In genomic region chr14:90507428-90507827, GRCh38 we compare ENCODE assay signal across 17 cellular contexts.
A peak's percentile ranks its signal among the peaks of the same experiment; 100 is the strongest.
DNase-seq lines count a peak whose midpoint lies in the region; ATAC-seq, FAIRE-seq and TF ChIP-seq lines count a peak whose summit lies in the region.
"Had no signal": no experiment of that assay in that cellular context is flagged by ENCODE, and none has a peak within 500 bp of the region (broad histone marks: within the 10 kb centered on the region; RNA-seq: fewer than 3 reads in every experiment).

No MANE protein-coding gene starts in this region.

- H2BK5ac ChIP-seq in trophoblast cell (ENCODE audit: low read depth, low read length, poor library complexity) = no peak overlapping the region

- no peak overlapping the region for H3K4ac ChIP-seq in trophoblast cell (ENCODE audit: low read depth, low read length)

- H3K4me2 ChIP-seq in HepG2 (ENCODE audit: low read depth, low read length) (no peak overlapping the region), K562 (ENCODE audit: insufficient read depth, low read length) (no peak overlapping the region), trophoblast cell (ENCODE audit: low read length) (no peak overlapping the region)
- H3K4me2 ChIP-seq: GM23338 had no signal

- CTCF ChIA-PET in HepG2 (lab: Yijun Ruan, JAX; ENCODE audit: low intra/inter-chr PET ratio, low total read pairs) = no interaction called here
- CTCF ChIA-PET in K562 (lab: Yijun Ruan, JAX; ENCODE audit: low intra/inter-chr PET ratio) = no interaction called here

- no peak for TF ChIP-seq CTCF in HepG2 (CRISPR knock-in tag; IDR thresholded peaks at IDR 0.05)
- TF ChIP-seq CTCF in right lobe of liver (IDR thresholded peaks at IDR 0.05) = no peak
- TF ChIP-seq CTCF in K562 (IDR thresholded peaks at IDR 0.05 in 2 of 3, conservative IDR thresholded peaks at IDR 0.05 in 1 of 3; ENCODE audit: insufficient read depth in 2 of 3, low read depth in 1 of 3, low read length in 3 of 3) = no peak

- H3K9me3 ChIP-seq in HepG2 (ENCODE audit: low read length) = no peaks in the 10 kb centered on the region
- H3K9me3 ChIP-seq in right lobe of liver = no peaks in the 10 kb centered on the region
- no peaks in the 10 kb centered on the region for H3K9me3 ChIP-seq in K562 (replicated peaks; ENCODE audit: control insufficient read depth, insufficient read depth, low read depth, low read length)
- H3K9me3 ChIP-seq in trophoblast cell (ENCODE audit: insufficient read depth, low read depth, low read length) = peaks cover 2% of the 10 kb centered on the region

- H3K4me1 ChIP-seq in HepG2 (ENCODE audit: insufficient read depth, low read length) = peaks cover 63% of the 10 kb centered on the region
- no peaks in the 10 kb centered on the region for H3K4me1 ChIP-seq in right lobe of liver
- H3K4me1 ChIP-seq in K562 (replicated peaks in 1 of 2; ENCODE audit: control insufficient read depth in 2 of 2, insufficient read depth in 2 of 2, low read length in 2 of 2) = peaks cover 0 to 5% of the 10 kb centered on the region in 2 experiments; a peak in 2 of 5 replicates
- H3K4me1 ChIP-seq in trophoblast cell (ENCODE audit: control insufficient read depth in 1 of 2, insufficient read depth in 2 of 2, low read length in 2 of 2) = peaks cover 39 to 40% of the 10 kb centered on the region in 2 experiments

- no peaks in the 10 kb centered on the region for H3K9me1 ChIP-seq in K562 (ENCODE audit: control insufficient read depth, insufficient read depth, low read length)

- peak overlapping the region; percentile 51 for H2AK5ac ChIP-seq in trophoblast cell (ENCODE audit: low read length)

- no peak for TF ChIP-seq EP300 in HepG2 (IDR thresholded peaks at IDR 0.05; ENCODE audit: low read depth in 2 of 2, low read length in 2 of 2)
- TF ChIP-seq EP300 in HepG2 (CRISPR knock-in tag; IDR thresholded peaks at IDR 0.05; ENCODE audit: borderline replicate concordance) = no peak
- no peak for TF ChIP-seq EP300 in K562 (IDR thresholded peaks at IDR 0.05; ENCODE audit: low read length)

- POLR2A ChIA-PET in HepG2 (lab: Yijun Ruan, JAX) = no interaction called here
- POLR2A ChIA-PET in K562 (lab: Yijun Ruan, JAX) = interaction anchor here (0.7 kb wide), 1 partner anchor 13 kb away, joined by 3 read pairs; no protein-coding TSS in a partner anchor

- H3K27ac ChIP-seq in HepG2 (ENCODE audit: extremely low read length, insufficient read depth, low read length) (no peak overlapping the region), right lobe of liver (no peak overlapping the region), K562 (ENCODE audit: extremely low read depth, low read depth, low read length) (no peak overlapping the region), trophoblast cell (ENCODE audit: low read depth, low read length) (no peak overlapping the region)

- TF ChIP-seq RAD21 in HepG2 (CRISPR knock-in tag; IDR thresholded peaks at IDR 0.05) (no peak), K562 (CRISPR knock-in tag; conservative IDR thresholded peaks at IDR 0.05 in 1 of 2, IDR thresholded peaks at IDR 0.05 in 1 of 2) (no peak)

- H3K79me2 ChIP-seq in HepG2 (ENCODE audit: insufficient read depth, low read length) = no peaks in the 10 kb centered on the region
- H3K79me2 ChIP-seq in K562 (ENCODE audit: control insufficient read depth, insufficient read depth, low read length) = no peaks in the 10 kb centered on the region
- H3K79me2 ChIP-seq in trophoblast cell (ENCODE audit: control insufficient read depth, insufficient read depth, low read length, poor library complexity) = no peaks in the 10 kb centered on the region

- peak overlapping the region; percentile 90 for H4K91ac ChIP-seq in trophoblast cell (ENCODE audit: low read depth, low read length)

- H3K36me3 ChIP-seq in HepG2 (replicated peaks in 1 of 2; ENCODE audit: control insufficient read depth in 1 of 2, insufficient read depth in 2 of 2, low read length in 2 of 2) (no peaks in the 10 kb centered on the region), right lobe of liver (no peaks in the 10 kb centered on the region), K562 (ENCODE audit: control insufficient read depth, insufficient read depth, low read length) (no peaks in the 10 kb centered on the region), trophoblast cell (ENCODE audit: control insufficient read depth in 1 of 2, insufficient read depth in 2 of 2, low read length in 2 of 2) (no peaks in the 10 kb centered on the region)

- no peak overlapping the region for H3K4me3 ChIP-seq in HepG2 (replicated peaks in 1 of 3; ENCODE audit: insufficient read depth in 1 of 3, low read depth in 2 of 3, low read length in 3 of 3)
- no peak overlapping the region for H3K4me3 ChIP-seq in right lobe of liver
- H3K4me3 ChIP-seq in K562 = no peak overlapping the region
- H3K4me3 ChIP-seq in trophoblast cell (ENCODE audit: low read depth, low read length) = no peak overlapping the region
- H3K4me3 ChIP-seq: GM23338 had no signal

- TF ChIP-seq POLR2A in HepG2 (IDR thresholded peaks at IDR 0.05; ENCODE audit: insufficient read depth in 1 of 2, low read depth in 2 of 2, low read length in 2 of 2) (no peak), right lobe of liver (IDR thresholded peaks at IDR 0.05) (no peak), K562 (conservative IDR thresholded peaks at IDR 0.05) (no peak)

- no peak for ATAC-seq in HepG2
- no peak for ATAC-seq in right lobe of liver
- ATAC-seq in K562 = peak; percentile 38
- ATAC-seq: GM23338 had no signal

- peak overlapping the region; percentile 12 for H3K14ac ChIP-seq in trophoblast cell (ENCODE audit: low read length)

- H3K27me3 ChIP-seq in HepG2 (ENCODE audit: control insufficient read depth in 1 of 2, insufficient read depth in 2 of 2, low read length in 2 of 2) = no peaks in the 10 kb centered on the region
- H3K27me3 ChIP-seq in right lobe of liver = no peaks in the 10 kb centered on the region
- H3K27me3 ChIP-seq in K562 (ENCODE audit: control insufficient read depth in 2 of 2, insufficient read depth in 2 of 2, low read length in 2 of 2) = peaks cover 0 to 17% of the 10 kb centered on the region in 2 experiments; a peak in 2 of 5 replicates
- no peaks in the 10 kb centered on the region for H3K27me3 ChIP-seq in trophoblast cell (ENCODE audit: insufficient read depth, low read length)

- H3K23ac ChIP-seq in trophoblast cell (ENCODE audit: low read length) = no peak overlapping the region

- H2AFZ ChIP-seq in HepG2 (ENCODE audit: low read length) = no peak overlapping the region
- H2AFZ ChIP-seq in K562 (ENCODE audit: low read depth, low read length) = no peak overlapping the region
- H2AFZ ChIP-seq in trophoblast cell (ENCODE audit: insufficient read depth, low read length, poor library complexity) = no peak overlapping the region
- H2AFZ ChIP-seq: GM23338 had no signal

- peaks cover 33% of the 10 kb centered on the region for H3K79me1 ChIP-seq in trophoblast cell (ENCODE audit: low read length)

- 64% methylated on average over 7 of the region's 7 CpGs for WGBS in HepG2 (ENCODE audit: low lambda C conversion rate)
- 69% methylated on average over 5 of the region's 7 CpGs for WGBS in right lobe of liver (ENCODE audit: insufficient coverage, low coverage, low lambda C conversion rate, missing lambda C conversion rate)
- WGBS in K562 (ENCODE audit: insufficient coverage, low coverage, missing lambda C conversion rate) = 21% methylated on average over 5 of the region's 7 CpGs
- no CpG with 5 or more reads among the region's 7 CpGs for WGBS in trophoblast cell (ENCODE audit: extremely low coverage, insufficient coverage, insufficient read length)

- H4K12ac ChIP-seq in trophoblast cell (ENCODE audit: low read depth, low read length) = no peak overlapping the region

- no TSS peak for BruUV-seq in HepG2 (replicated peaks; lab: Mats Ljungman, UMichigan)
- BruUV-seq in K562 (replicated peaks; lab: Mats Ljungman, UMichigan) = no TSS peak

- H2BK12ac ChIP-seq in trophoblast cell (ENCODE audit: low read length) = peak overlapping the region; percentile 75

- no peak overlapping the region for H4K8ac ChIP-seq in trophoblast cell (ENCODE audit: low read depth, low read length)

- intact Hi-C loops in HepG2 (cut with micrococcal nuclease; ENCODE audit: unreplicated experiment) (no loop called here), right lobe of liver (cut with DNase I) (no loop called here), K562 (cut with micrococcal nuclease) (no loop called here)

- in situ Hi-C loops in HepG2 (cut with HindIII; ENCODE audit: extremely low pct_ligation_motif_present, low pct_unique_long_range_greater_than_20kb) (no loop called here), K562 (cut with MboI) (no loop called here)

- no peak for DNase-seq in HepG2 (ENCODE audit: low spot score)
- DNase-seq in right lobe of liver = no peak
- no peak for DNase-seq in K562 (ENCODE audit: extremely low read depth in 1 of 4, low spot score in 3 of 4)
- no peak for DNase-seq in trophoblast cell
- no peak for DNase-seq in activated CD4-positive, alpha-beta T cell treated with anti-CD3 and anti-CD28 coated beads for 1 hour
- no peak for DNase-seq in HCEC 1CT
- no peak for DNase-seq in NCI-H748 treated with DMSO at 0.1 percent for 48 hours (lab: John Stamatoyannopoulos, UW)
- DNase-seq: C1 segment of cervical spinal cord; CD4-positive, CD25-positive, alpha-beta regulatory T cell; CD8-positive, alpha-beta memory T cell; COR-L47; H7 had no signal

- H4K20me1 ChIP-seq in HepG2 (ENCODE audit: insufficient read depth, low read length) (no peaks in the 10 kb centered on the region), K562 (replicated peaks; ENCODE audit: control insufficient read depth, insufficient read depth, low read length) (no peaks in the 10 kb centered on the region)

- peak overlapping the region; percentile 45 for H2BK120ac ChIP-seq in trophoblast cell (ENCODE audit: insufficient read depth, low read length, poor library complexity)

- H3K18ac ChIP-seq in trophoblast cell (ENCODE audit: low read length) = peak overlapping the region; percentile 18

- no peak overlapping the region for H3K9ac ChIP-seq in HepG2 (ENCODE audit: insufficient read depth, low read depth, low read length)
- no peak overlapping the region for H3K9ac ChIP-seq in K562 (ENCODE audit: insufficient read depth in 1 of 2, low read depth in 2 of 2, low read length in 2 of 2)
- no peak overlapping the region for H3K9ac ChIP-seq in trophoblast cell (ENCODE audit: low read length)

- FAIRE-seq in HepG2 (lab: Jason Lieb, UNC) (no peak), K562 (lab: Jason Lieb, UNC) (no peak)
- FAIRE-seq: D721Med, G401.6, GM12891, GM19239 had no signal

TF ChIP-seq in HepG2, 621 proteins besides CTCF, POLR2A, EP300 and RAD21 (continues in another document):
- TF ChIP-seq ZBTB1 (CRISPR knock-in tag; IDR thresholded peaks at IDR 0.05; ENCODE audit: borderline replicate concordance) (no peak), ZNF672 (CRISPR knock-in tag; IDR thresholded peaks at IDR 0.05) (no peak), ARNT2 (CRISPR knock-in tag; IDR thresholded peaks at IDR 0.05; ENCODE audit: low read depth) (no peak), ZFY (CRISPR knock-in tag; IDR thresholded peaks at IDR 0.05) (no peak)
